16 cellular contexts compared by ENCODE assay signal in the genomic region with DNA sequence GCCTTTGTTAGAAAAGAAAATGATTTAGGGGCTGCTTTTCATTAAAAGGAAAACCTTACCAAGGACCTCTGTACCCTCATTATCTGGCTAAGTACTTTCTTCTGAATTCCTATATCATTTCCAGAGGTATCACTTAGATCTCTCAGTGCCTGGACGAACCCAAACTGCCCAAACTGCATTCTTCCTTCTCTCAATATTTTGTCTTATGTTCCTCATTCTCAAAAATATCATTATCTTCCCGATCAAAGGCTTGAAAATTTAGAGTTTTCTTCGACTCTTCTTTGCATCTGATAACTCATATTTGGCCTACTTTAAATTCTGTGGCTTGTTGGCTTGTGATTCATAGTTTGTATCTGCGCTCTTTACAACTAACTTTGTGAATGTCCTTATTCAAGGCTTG.
"Had no signal": no experiment of that assay in that cellular context is flagged by ENCODE, and none has a peak within 500 bp of the region (broad histone marks: within the 10 kb centered on the region; RNA-seq: fewer than 3 reads in every experiment).

No MANE protein-coding gene starts in this region.

- DNase-seq: KBM-7, NCI-H1092, NCI-H1436, NCI-H187, NCI-H2029, NCI-H2081 treated with DMSO at 0.1 percent for 48 hours, NCI-H2171, NCI-H226, NCI-H446, NCI-H510A, NCI-H524 treated with DMSO at 0.1 percent for 48 hours, Right ventricle myocardium superior, RPMI8226, SJCRH30, T-helper 1 cell had no signal

- H3K4me3 ChIP-seq: SJCRH30 had no signal

- H3K4me1 ChIP-seq: SJCRH30 had no signal

- H3K36me3 ChIP-seq: SJCRH30 had no signal

- H3K27ac ChIP-seq: SJCRH30 had no signal

- ATAC-seq: SK-N-SH treated with all-trans-retinoic acid at 6 μM for 48 hours had no signal

- H3K27me3 ChIP-seq: SJCRH30 had no signal

- H3K9me3 ChIP-seq: SJCRH30 had no signal
